ENCODE assay signal across 8 cellular contexts in the genomic region with DNA sequence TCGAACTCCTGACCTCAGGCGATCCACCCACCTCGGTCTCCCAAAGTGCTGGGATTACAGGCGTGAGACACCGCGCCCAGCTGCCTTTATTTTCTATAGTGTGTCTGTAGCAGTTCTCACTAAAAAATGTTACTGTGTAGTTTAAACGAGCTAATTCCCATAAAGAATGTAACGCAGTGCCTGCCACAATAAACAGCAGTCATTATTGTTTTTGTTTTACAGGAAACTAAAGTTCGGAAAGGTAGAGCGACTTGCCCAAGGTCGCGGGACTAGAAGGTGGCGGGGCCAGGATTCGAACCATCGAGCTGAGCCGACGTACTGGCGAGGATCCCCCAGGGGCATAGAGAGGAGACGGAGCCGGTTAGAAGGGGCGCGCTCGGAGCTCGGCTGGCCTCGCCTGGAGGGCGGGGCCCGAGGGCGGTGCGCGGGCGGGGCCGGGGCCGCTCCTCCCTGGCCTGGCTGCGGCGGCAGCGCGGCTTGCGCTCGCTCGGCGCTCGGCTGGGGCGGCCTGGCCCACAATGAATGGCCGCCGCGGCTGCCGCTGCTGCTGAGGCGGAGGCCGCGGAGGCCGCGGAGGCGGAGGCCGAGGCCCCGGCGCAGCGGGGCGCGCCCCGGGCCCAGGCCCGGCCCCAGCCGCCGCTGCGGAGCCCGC. TPM values are rescaled to one million over a fixed set of nuclear protein-coding genes. Genes with fewer than 3 reads are reported as not detected.
DNase-seq lines count a peak whose midpoint lies in the region; ATAC-seq and TF ChIP-seq lines count a peak whose summit lies in the region.

A gene (plus strand): TSS at position 493 of the 652 bp plus-strand sequence. CDS start 16,944 bp downstream, outside the sequence.

- POLR2A ChIA-PET in Caco-2 (lab: Charles Lee), result interaction anchor here (0.7 to 1.0 kb wide), 4 partner anchors 10 to 46 kb away, joined by 3 to 6 read pairs (median 4); no protein-coding TSS in a partner anchor
- POLR2A ChIA-PET in naive thymus-derived CD4-positive, alpha-beta T cell (lab: Charles Lee), result interaction anchor here (0.6 to 5.1 kb wide), 14 partner anchors 11 to 1298 kb away, joined by 3 to 53 read pairs (median 8); a partner anchor contains a TSS

- intact Hi-C loops in Caco-2 (cut with micrococcal nuclease; ENCODE audit: unreplicated experiment), result loop anchor here (2.0 kb wide), 1 partner anchor 33 kb away; a partner anchor contains a TSS
- intact Hi-C loops in activated T-helper 1 cell treated with anti-CD3 and anti-CD28 coated beads, Interleukin-12 subunit alpha, Interleukin-12 subunit beta, Interleukin-2, Interleukin-4 antibody, amounts not matched to agents 30 ng/mL and 10 ng/mL and 1 ng/mL, durations not matched to agents 14 hours and 24 hours and 36 hours (cut with micrococcal nuclease), result loop anchor here (1.0 to 10.0 kb wide), 5 partner anchors 14 to 383 kb away; a partner anchor contains a TSS
- intact Hi-C loops in naive thymus-derived CD4-positive, alpha-beta T cell (cut with micrococcal nuclease), result loop anchor here (1.0 to 5.0 kb wide), 10 partner anchors 14 to 964 kb away; a partner anchor contains a TSS

- DNase-seq in Caco-2, result peak; percentile 87 to 93
- DNase-seq in KG1 (lab: John Stamatoyannopoulos, UW), result peak; percentile 91
- DNase-seq in RKO (ENCODE audit: low spot score), result peak; percentile 95
- DNase-seq in activated T-helper 1 cell treated with anti-CD3 and anti-CD28 coated beads, Interleukin-12 subunit alpha, Interleukin-12 subunit beta, Interleukin-2, Interleukin-4 antibody, amounts not matched to agents 30 ng/mL and 10 ng/mL and 1 ng/mL, durations not matched to agents 14 hours and 24 hours and 36 hours (ENCODE audit: low spot score), result peak; percentile 89
- DNase-seq in fibroblast of gingiva (ENCODE audit: low read depth), result peak; percentile 88
- peak; percentile 81 to 94 (median 89) for DNase-seq in naive thymus-derived CD4-positive, alpha-beta T cell

- no peaks in the 10 kb centered on the region for H3K9me3 Mint-ChIP-seq in Caco-2 (ENCODE audit: unreplicated experiment)
- H3K9me3 Mint-ChIP-seq in activated T-helper 1 cell treated with anti-CD3 and anti-CD28 coated beads, Interleukin-12 subunit alpha, Interleukin-12 subunit beta, Interleukin-2, Interleukin-4 antibody, amounts not matched to agents 30 ng/mL and 10 ng/mL and 1 ng/mL, durations not matched to agents 14 hours and 24 hours and 36 hours, result no peaks in the 10 kb centered on the region
- peaks cover 0 to 3% (median 0%) of the 10 kb centered on the region in 11 donors for H3K9me3 Mint-ChIP-seq in naive thymus-derived CD4-positive, alpha-beta T cell
- no peaks in the 10 kb centered on the region for H3K9me3 Mint-ChIP-seq in stimulated activated memory B cell treated with anti-CD40 and anti-IgM and Interleukin-4, amounts not matched to agents 10 μg/mL and 1 μg/mL and 100 μg/mL, for 72 hours

- peak; percentile 50 for ATAC-seq in GM21528 (IDR thresholded peaks at IDR 0.05; ENCODE audit: low FRiP score, unreplicated experiment)
- ATAC-seq in naive thymus-derived CD4-positive, alpha-beta T cell, result peak; percentile 95
- ATAC-seq in stimulated activated memory B cell treated with anti-CD40 and anti-IgM and Interleukin-4, amounts not matched to agents 10 μg/mL and 1 μg/mL and 100 μg/mL, for 72 hours, result peak; percentile 87

- peaks cover 1% of the 10 kb centered on the region for H3K36me3 ChIP-seq in Caco-2 (ENCODE audit: control insufficient read depth, insufficient read depth, low read length)
- H3K36me3 ChIP-seq in naive thymus-derived CD4-positive, alpha-beta T cell (ENCODE audit: control insufficient read depth in 2 of 3, insufficient read depth in 3 of 3, low read length in 3 of 3), result peaks cover 0 to 26% (median 0%) of the 10 kb centered on the region in 3 experiments

- no peaks in the 10 kb centered on the region for H3K4me1 ChIP-seq in Caco-2
- peaks cover 25 to 30% of the 10 kb centered on the region in 2 donors for H3K4me1 ChIP-seq in naive thymus-derived CD4-positive, alpha-beta T cell (ENCODE audit: control insufficient read depth in 2 of 2, insufficient read depth in 2 of 2, low read length in 2 of 2)

- no peaks in the 10 kb centered on the region for H3K27me3 ChIP-seq in Caco-2 (replicated peaks; ENCODE audit: control insufficient read depth, insufficient read depth, low read length)
- H3K27me3 ChIP-seq in naive thymus-derived CD4-positive, alpha-beta T cell (ENCODE audit: control insufficient read depth in 2 of 2, insufficient read depth in 2 of 2, low read length in 2 of 2), result no peaks in the 10 kb centered on the region

- peak within 1 kb of the TSS; percentile 100 for H3K4me3 Mint-ChIP-seq in Caco-2 (ENCODE audit: unreplicated experiment)
- H3K4me3 Mint-ChIP-seq in activated T-helper 1 cell treated with anti-CD3 and anti-CD28 coated beads, Interleukin-12 subunit alpha, Interleukin-12 subunit beta, Interleukin-2, Interleukin-4 antibody, amounts not matched to agents 30 ng/mL and 10 ng/mL and 1 ng/mL, durations not matched to agents 14 hours and 24 hours and 36 hours, result peak within 1 kb of the TSS; percentile 96
- peak within 1 kb of the TSS; percentile 86 to 99 (median 97) for H3K4me3 Mint-ChIP-seq in naive thymus-derived CD4-positive, alpha-beta T cell
- H3K4me3 Mint-ChIP-seq in stimulated activated memory B cell treated with anti-CD40 and anti-IgM and Interleukin-4, amounts not matched to agents 10 μg/mL and 1 μg/mL and 100 μg/mL, for 72 hours, result peak within 1 kb of the TSS; percentile 97

- CTCF ChIA-PET in Caco-2 (lab: Charles Lee), result interaction anchor here (0.5 to 0.9 kb wide), 4 partner anchors 10 to 152 kb away, joined by 3 to 5 read pairs (median 4); no protein-coding TSS in a partner anchor
- CTCF ChIA-PET in naive thymus-derived CD4-positive, alpha-beta T cell (lab: Charles Lee), result interaction anchor here (0.7 to 4.1 kb wide), 6 partner anchors 10 to 805 kb away, joined by 3 to 19 read pairs (median 3); no protein-coding TSS in a partner anchor

- H3K27ac ChIP-seq in naive thymus-derived CD4-positive, alpha-beta T cell (ENCODE audit: low read depth, low read length), result peak within 1 kb of the TSS; percentile 84

- H3K36me3 Mint-ChIP-seq in Caco-2 (ENCODE audit: insufficient read depth, unreplicated experiment), result peaks cover 23% of the 10 kb centered on the region
- peaks cover 18% of the 10 kb centered on the region for H3K36me3 Mint-ChIP-seq in activated T-helper 1 cell treated with anti-CD3 and anti-CD28 coated beads, Interleukin-12 subunit alpha, Interleukin-12 subunit beta, Interleukin-2, Interleukin-4 antibody, amounts not matched to agents 30 ng/mL and 10 ng/mL and 1 ng/mL, durations not matched to agents 14 hours and 24 hours and 36 hours (ENCODE audit: low read depth)
- H3K36me3 Mint-ChIP-seq in naive thymus-derived CD4-positive, alpha-beta T cell, result peaks cover 0 to 4% (median 0%) of the 10 kb centered on the region in 5 donors
- peaks cover 6% of the 10 kb centered on the region for H3K36me3 Mint-ChIP-seq in stimulated activated memory B cell treated with anti-CD40 and anti-IgM and Interleukin-4, amounts not matched to agents 10 μg/mL and 1 μg/mL and 100 μg/mL, for 72 hours

- H3K4me1 Mint-ChIP-seq in Caco-2 (ENCODE audit: low read depth, unreplicated experiment), result peaks cover 6% of the 10 kb centered on the region
- peaks cover 51% of the 10 kb centered on the region for H3K4me1 Mint-ChIP-seq in activated T-helper 1 cell treated with anti-CD3 and anti-CD28 coated beads, Interleukin-12 subunit alpha, Interleukin-12 subunit beta, Interleukin-2, Interleukin-4 antibody, amounts not matched to agents 30 ng/mL and 10 ng/mL and 1 ng/mL, durations not matched to agents 14 hours and 24 hours and 36 hours (ENCODE audit: low read depth)
- peaks cover 16 to 64% (median 49%) of the 10 kb centered on the region in 7 donors for H3K4me1 Mint-ChIP-seq in naive thymus-derived CD4-positive, alpha-beta T cell
- peaks cover 66% of the 10 kb centered on the region for H3K4me1 Mint-ChIP-seq in stimulated activated memory B cell treated with anti-CD40 and anti-IgM and Interleukin-4, amounts not matched to agents 10 μg/mL and 1 μg/mL and 100 μg/mL, for 72 hours

- BruUV-seq in Caco-2 (replicated peaks; lab: Mats Ljungman, UMichigan), result no TSS peak

- H3K4me3 ChIP-seq in Caco-2 (ENCODE audit: low read depth, low read length), result peak within 1 kb of the TSS; percentile 93
- peak within 1 kb of the TSS; percentile 97 for H3K4me3 ChIP-seq in naive thymus-derived CD4-positive, alpha-beta T cell (ENCODE audit: low read length)

- no peaks in the 10 kb centered on the region for H3K9me3 ChIP-seq in Caco-2
- no peaks in the 10 kb centered on the region for H3K9me3 ChIP-seq in naive thymus-derived CD4-positive, alpha-beta T cell (ENCODE audit: control insufficient read depth in 2 of 3, low read length in 3 of 3)

- TF ChIP-seq CTCF in Caco-2 (IDR thresholded peaks at IDR 0.05; ENCODE audit: insufficient read depth in 1 of 2, low read depth in 1 of 2, low read length in 1 of 2, severe bottlenecking in 1 of 2, unreplicated experiment in 1 of 2), result no peak

- H3K27ac Mint-ChIP-seq in Caco-2 (ENCODE audit: unreplicated experiment), result peak within 1 kb of the TSS; percentile 96
- H3K27ac Mint-ChIP-seq in activated T-helper 1 cell treated with anti-CD3 and anti-CD28 coated beads, Interleukin-12 subunit alpha, Interleukin-12 subunit beta, Interleukin-2, Interleukin-4 antibody, amounts not matched to agents 30 ng/mL and 10 ng/mL and 1 ng/mL, durations not matched to agents 14 hours and 24 hours and 36 hours, result peak within 1 kb of the TSS; percentile 97
- peak within 1 kb of the TSS; percentile 85 to 96 (median 91) for H3K27ac Mint-ChIP-seq in naive thymus-derived CD4-positive, alpha-beta T cell
- peak within 1 kb of the TSS; percentile 91 for H3K27ac Mint-ChIP-seq in stimulated activated memory B cell treated with anti-CD40 and anti-IgM and Interleukin-4, amounts not matched to agents 10 μg/mL and 1 μg/mL and 100 μg/mL, for 72 hours

- H3K27me3 Mint-ChIP-seq in Caco-2 (ENCODE audit: insufficient read depth, unreplicated experiment), result no peaks in the 10 kb centered on the region
- H3K27me3 Mint-ChIP-seq in activated T-helper 1 cell treated with anti-CD3 and anti-CD28 coated beads, Interleukin-12 subunit alpha, Interleukin-12 subunit beta, Interleukin-2, Interleukin-4 antibody, amounts not matched to agents 30 ng/mL and 10 ng/mL and 1 ng/mL, durations not matched to agents 14 hours and 24 hours and 36 hours (ENCODE audit: insufficient read depth), result no peaks in the 10 kb centered on the region
- no peaks in the 10 kb centered on the region for H3K27me3 Mint-ChIP-seq in naive thymus-derived CD4-positive, alpha-beta T cell
- no peaks in the 10 kb centered on the region for H3K27me3 Mint-ChIP-seq in stimulated activated memory B cell treated with anti-CD40 and anti-IgM and Interleukin-4, amounts not matched to agents 10 μg/mL and 1 μg/mL and 100 μg/mL, for 72 hours

RNA-seq across cellular contexts. Expression of the gene that starts here (rescaled TPM):
- total RNA-seq in Caco-2 (2022), result 89.6 and 92.7 TPM in 2 replicates
- 124 TPM in 2 replicates for total RNA-seq in activated T-helper 1 cell treated with anti-CD3 and anti-CD28 coated beads, Interleukin-12 subunit alpha, Interleukin-12 subunit beta, Interleukin-2, Interleukin-4 antibody, amounts not matched to agents 30 ng/mL and 10 ng/mL and 1 ng/mL, durations not matched to agents 14 hours and 24 hours and 36 hours
- 10 to 100 TPM; 18.0 to 72.7 (median 22.4) TPM for total RNA-seq in naive thymus-derived CD4-positive, alpha-beta T cell
- polyA plus RNA-seq in naive thymus-derived CD4-positive, alpha-beta T cell, result 1 to 10 TPM; 1.7 to 2.0 TPM

Comparison
In these comparisons a context has a peak if more than half of its experiments do, and no peak if none do; other contexts are left out.
1. Peak in every context shown above with its lines: DNase-seq, ATAC-seq, H3K4me3 ChIP-seq and H3K27ac ChIP-seq.